Comparison of ENCODE assay signal across 8 cellular contexts in the genomic region with DNA sequence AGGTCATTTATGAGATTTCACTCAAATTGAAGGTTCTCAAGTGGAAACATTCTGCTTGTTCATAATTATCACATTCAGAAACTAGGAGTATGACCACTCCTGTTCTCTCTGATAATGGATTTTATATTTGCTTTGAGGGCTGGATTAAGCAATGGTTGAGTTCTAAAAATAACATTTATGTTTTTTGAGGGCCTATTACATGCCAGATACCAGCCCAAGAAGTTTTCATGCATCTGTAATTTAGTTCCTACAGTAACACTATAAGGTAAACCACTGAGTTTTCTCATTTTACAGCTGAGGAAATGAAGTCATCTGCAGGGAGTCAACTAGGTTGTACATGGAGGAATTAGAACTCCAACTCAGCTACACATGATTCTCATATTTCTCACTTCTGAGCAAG. TPM values are rescaled to one million over a fixed set of nuclear protein-coding genes. Genes with fewer than 3 reads are reported as not detected.
"Had no signal": no experiment of that assay in that cellular context is flagged by ENCODE, and none has a peak within 500 bp of the region (broad histone marks: within the 10 kb centered on the region; RNA-seq: fewer than 3 reads in every experiment).

No MANE protein-coding gene starts in this region.

- ATAC-seq: GM23338, HCT116, HepG2 had no signal

- DNase-seq: H9, KBM-7 had no signal

RNA-seq across cellular contexts. Expression of gene NKX2-3, which starts 25.5 kb away (rescaled TPM):
- total RNA-seq: GM23338, H1, H9, HepG2, HT-29 had no signal
- polyA plus RNA-seq: GM23338, H1, HepG2, IgD-negative memory B cell had no signal
